In genomic region chr2:206257345-206257744, GRCh38 we compare ENCODE assay signal across 23 cellular contexts.
"Had no signal": no experiment of that assay in that cellular context is flagged by ENCODE, and none has a peak within 500 bp of the region (broad histone marks: within the 10 kb centered on the region; RNA-seq: fewer than 3 reads in every experiment).

No MANE protein-coding gene starts in this region.

- H3K4me3 ChIP-seq: cardiac muscle cell, SK-N-MC had no signal

- H3K36me3 ChIP-seq: brain microvascular endothelial cell, cardiac muscle cell had no signal

- H3K27ac Mint-ChIP-seq: activated CD8-positive, alpha-beta T cell treated with anti-CD3 and anti-CD28 coated beads for 36 hours; activated naive CD8-positive, alpha-beta T cell treated with anti-CD3 and anti-CD28 coated beads for 36 hours; T-helper 2 cell treated with Interferon-gamma antibody and Interleukin-4, amounts not matched to agents 5 μg/mL and 100 μg/mL, for 36 hours had no signal

- ATAC-seq: activated CD4-positive, CD25-positive, alpha-beta regulatory T cell treated with anti-CD3 and anti-CD28 coated beads, Interleukin-2, amount 50 U/mL, for 24 hours; activated CD8-positive, alpha-beta T cell treated with anti-CD3 and anti-CD28 coated beads for 36 hours; Panc1; Right ventricle myocardium inferior had no signal

- H3K9ac ChIP-seq: KMS-11 had no signal

- H3K4me2 ChIP-seq: KMS-11 had no signal

- H3K4me3 Mint-ChIP-seq: activated CD8-positive, alpha-beta T cell treated with anti-CD3 and anti-CD28 coated beads for 36 hours; activated naive CD8-positive, alpha-beta T cell treated with anti-CD3 and anti-CD28 coated beads for 36 hours; T-helper 2 cell treated with Interferon-gamma antibody and Interleukin-4, amounts not matched to agents 5 μg/mL and 100 μg/mL, for 36 hours had no signal

- H3K27ac ChIP-seq: brain microvascular endothelial cell, cardiac muscle cell, KMS-11, SK-N-MC had no signal

- DNase-seq: activated CD4-positive, alpha-beta T cell treated with anti-CD3 and anti-CD28 coated beads for 4 hours; activated CD8-positive, alpha-beta memory T cell treated with anti-CD3 and anti-CD28 coated beads, Interleukin-2, amount 50 U/mL, for 4 hours; activated CD8-positive, alpha-beta T cell treated with anti-CD3 and anti-CD28 coated beads for 36 hours; activated naive CD8-positive, alpha-beta T cell treated with anti-CD3 and anti-CD28 coated beads for 36 hours; brain microvascular endothelial cell; cerebellar nuclear complex; NCI-H1092; NCI-H1417; NCI-H2029; NCI-H2107; NCI-H2171 treated with DMSO at 0.1 percent for 48 hours; NCI-H226; NCI-H526 treated with DMSO at 0.1 percent for 48 hours; NCI-H82; RPMI8226; SW 1271 had no signal
